8 cellular contexts compared by ENCODE assay signal in genomic region chr11:450809-451451, GRCh38. TPM values are rescaled to one million over a fixed set of nuclear protein-coding genes. Genes with fewer than 3 reads are reported as not detected.
DNase-seq lines count a peak whose midpoint lies in the region; ATAC-seq, FAIRE-seq and TF ChIP-seq lines count a peak whose summit lies in the region.

No MANE protein-coding gene starts in this region.

- TF ChIP-seq POLR2A in H54 (IDR thresholded peaks at IDR 0.05; ENCODE audit: low read depth, low read length), result no peak

- H3K27ac ChIP-seq in colonic mucosa (peak overlapping the region; percentile 85), left lung (peak overlapping the region; percentile 94 to 95)

- DNase-seq in COLO668 (lab: John Stamatoyannopoulos, UW; ENCODE audit: unreplicated experiment) (peak; percentile 55), H54 (ENCODE audit: insufficient read length, low spot score) (peak; percentile 68), NCI-H2107 treated with DMSO at 0.1 percent for 48 hours (lab: John Stamatoyannopoulos, UW; ENCODE audit: unreplicated experiment) (peak; percentile 47), colonic mucosa (peak; percentile 80), left lung (peak; percentile 76 to 88)
- peak; percentile 93 for DNase-seq in activated CD4-positive, alpha-beta T cell treated with anti-CD3 and anti-CD28 coated beads, Interleukin-2, amount 10 ng/mL, durations not matched to agents 24 days and 14 days
- DNase-seq in stimulated activated CD4-positive, alpha-beta T cell treated with anti-CD3 and anti-CD28 coated beads, Interleukin-4, amount 100 ng/mL, for 1 hour, result peak; percentile 77

- H3K27ac Mint-ChIP-seq in activated CD4-positive, alpha-beta T cell treated with anti-CD3 and anti-CD28 coated beads, Interleukin-2, amount 10 ng/mL, durations not matched to agents 24 days and 14 days, result peak overlapping the region; percentile 97

- no peak for TF ChIP-seq CTCF in colonic mucosa (IDR thresholded peaks at IDR 0.05)
- no peak for TF ChIP-seq CTCF in left lung (IDR thresholded peaks at IDR 0.05)

- peaks cover 17% of the 10 kb centered on the region for H3K4me1 Mint-ChIP-seq in activated CD4-positive, alpha-beta T cell treated with anti-CD3 and anti-CD28 coated beads, Interleukin-2, amount 10 ng/mL, durations not matched to agents 24 days and 14 days

- FAIRE-seq in H54 (lab: Jason Lieb, UNC), result no peak

- H3K9me3 ChIP-seq in colonic mucosa, result no peaks in the 10 kb centered on the region
- H3K9me3 ChIP-seq in left lung, result no peaks in the 10 kb centered on the region

- peak overlapping the region; percentile 96 for H3K4me3 Mint-ChIP-seq in activated CD4-positive, alpha-beta T cell treated with anti-CD3 and anti-CD28 coated beads, Interleukin-2, amount 10 ng/mL, durations not matched to agents 24 days and 14 days

- H3K36me3 ChIP-seq in colonic mucosa (no peaks in the 10 kb centered on the region), left lung (peaks cover 0 to 34% of the 10 kb centered on the region in 2 donors)

- H3K36me3 Mint-ChIP-seq in activated CD4-positive, alpha-beta T cell treated with anti-CD3 and anti-CD28 coated beads, Interleukin-2, amount 10 ng/mL, durations not matched to agents 24 days and 14 days (ENCODE audit: low read depth), result peaks cover 24% of the 10 kb centered on the region

- ATAC-seq in left lung, result peak; percentile 41
- no peak for ATAC-seq in GM18502 (IDR thresholded peaks at IDR 0.05; ENCODE audit: poor library complexity, unreplicated experiment)

- peaks cover 13% of the 10 kb centered on the region for H3K4me1 ChIP-seq in colonic mucosa
- peaks cover 21 to 38% of the 10 kb centered on the region in 2 donors for H3K4me1 ChIP-seq in left lung

- H3K9me3 Mint-ChIP-seq in activated CD4-positive, alpha-beta T cell treated with anti-CD3 and anti-CD28 coated beads, Interleukin-2, amount 10 ng/mL, durations not matched to agents 24 days and 14 days, result no peaks in the 10 kb centered on the region

- peak overlapping the region; percentile 82 to 87 for H3K9ac ChIP-seq in colonic mucosa (ENCODE audit: low read depth in 2 of 2, low read length in 2 of 2)

- no peaks in the 10 kb centered on the region for H3K27me3 Mint-ChIP-seq in activated CD4-positive, alpha-beta T cell treated with anti-CD3 and anti-CD28 coated beads, Interleukin-2, amount 10 ng/mL, durations not matched to agents 24 days and 14 days

- H3K27me3 ChIP-seq in colonic mucosa, result no peaks in the 10 kb centered on the region
- no peaks in the 10 kb centered on the region for H3K27me3 ChIP-seq in left lung

- intact Hi-C loops in activated CD4-positive, alpha-beta T cell treated with anti-CD3 and anti-CD28 coated beads, Interleukin-2, amount 10 ng/mL, durations not matched to agents 24 days and 14 days (cut with micrococcal nuclease), result loop anchor here (1.0 to 2.0 kb wide), 3 partner anchors 55 to 136 kb away; partner anchors contain the start of gene IFITM1
- intact Hi-C loops in colonic mucosa (cut with DNase I), result loop anchor here (5.0 kb wide), 1 partner anchor 51 kb away; no protein-coding TSS in a partner anchor
- intact Hi-C loops in left lung (cut with DNase I), result no loop called here

- H3K4me3 ChIP-seq in colonic mucosa, result peak overlapping the region; percentile 99
- H3K4me3 ChIP-seq in left lung, result peak overlapping the region; percentile 96 to 98

RNA-seq across cellular contexts. Expression of gene PTDSS2, which starts 0.9 kb away (rescaled TPM):
- total RNA-seq in activated CD4-positive, alpha-beta T cell treated with anti-CD3 and anti-CD28 coated beads, Interleukin-2, amount 10 ng/mL, durations not matched to agents 24 days and 14 days, result 31.0 and 31.8 TPM in 2 replicates
- total RNA-seq in colonic mucosa, result 10 to 100 TPM; 20.6 to 27.6 TPM
- 10 to 100 TPM; 25.6 to 27.9 TPM for total RNA-seq in left lung

RNA-seq across cellular contexts. Expression of gene ANO9, which starts 9.1 kb away (rescaled TPM):
- 35.4 and 36.9 TPM in 2 replicates for total RNA-seq in activated CD4-positive, alpha-beta T cell treated with anti-CD3 and anti-CD28 coated beads, Interleukin-2, amount 10 ng/mL, durations not matched to agents 24 days and 14 days
- total RNA-seq in colonic mucosa, result 100 to 1,000 TPM; 121 to 129 TPM
- total RNA-seq in left lung, result 10 to 100 TPM; 20.2 to 28.0 TPM

RNA-seq across cellular contexts. Expression of gene SIGIRR, which starts 36.1 kb away (rescaled TPM):
- 40.7 and 42.7 TPM in 2 replicates for total RNA-seq in activated CD4-positive, alpha-beta T cell treated with anti-CD3 and anti-CD28 coated beads, Interleukin-2, amount 10 ng/mL, durations not matched to agents 24 days and 14 days
- total RNA-seq in colonic mucosa (100 to 1,000 TPM in 1 of 2 donors, 10 to 100 TPM in 1; 91.4 to 177 TPM), left lung (10 to 100 TPM; 59.0 to 74.8 TPM)

RNA-seq across cellular contexts. Expression of gene RNH1, which starts 56.1 kb away (rescaled TPM):
- total RNA-seq in activated CD4-positive, alpha-beta T cell treated with anti-CD3 and anti-CD28 coated beads, Interleukin-2, amount 10 ng/mL, durations not matched to agents 24 days and 14 days, result 130 and 134 TPM in 2 replicates
- 100 to 1,000 TPM; 106 to 140 TPM for total RNA-seq in colonic mucosa
- 100 to 1,000 TPM; 185 to 243 TPM for total RNA-seq in left lung

RNA-seq across cellular contexts. Expression of gene PKP3, which starts 56.9 kb away (rescaled TPM):
- not detected in 2 replicates for total RNA-seq in activated CD4-positive, alpha-beta T cell treated with anti-CD3 and anti-CD28 coated beads, Interleukin-2, amount 10 ng/mL, durations not matched to agents 24 days and 14 days
- total RNA-seq in colonic mucosa (100 to 1,000 TPM; 167 to 247 TPM), left lung (10 to 100 TPM; 43.3 to 48.6 TPM)

Comparison
In these comparisons a context has a peak if more than half of its experiments do, and no peak if none do; other contexts are left out.
1. intact Hi-C loops: an anchor here in activated CD4-positive, alpha-beta T cell treated with anti-CD3 and anti-CD28 coated beads, Interleukin-2, amount 10 ng/mL, durations not matched to agents 24 days and 14 days (1.0 to 2.0 kb wide) and colonic mucosa (5.0 kb wide); none called in left lung.